1 cellular context compared by ENCODE assay signal in the genomic region with DNA sequence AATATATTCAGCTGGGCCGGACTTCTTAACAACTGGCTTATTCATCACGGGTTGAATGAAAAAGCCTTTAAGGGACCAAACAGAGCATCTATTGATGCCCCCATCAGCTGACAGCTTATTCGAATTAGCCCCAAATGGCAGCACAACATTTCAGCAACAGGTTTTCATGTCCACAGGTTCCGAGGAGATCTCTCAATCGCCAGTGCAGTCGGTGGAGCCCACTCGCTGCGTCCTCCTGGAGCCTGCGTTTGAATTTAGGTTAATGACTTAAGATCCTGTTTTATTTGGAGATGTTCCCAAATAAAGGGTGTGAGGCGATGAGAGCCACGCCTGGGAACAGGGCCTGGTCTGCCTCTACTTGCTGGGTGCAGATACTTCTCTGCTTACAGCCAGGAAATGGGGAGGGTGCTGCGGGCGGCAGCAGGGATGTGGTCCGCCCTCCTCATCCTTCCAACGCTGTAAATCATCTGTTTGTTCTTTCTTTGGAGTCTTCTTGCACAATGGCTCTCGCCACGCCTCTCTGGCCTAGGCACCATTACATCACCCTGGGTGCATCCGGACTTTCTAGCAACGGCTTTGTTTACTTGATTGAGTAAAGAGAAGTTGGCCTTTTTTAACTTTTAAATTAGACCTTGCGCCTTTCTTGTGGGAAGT.
TF ChIP-seq lines count a peak whose summit lies in the region.

No MANE protein-coding gene starts in this region.

TF ChIP-seq in HepG2, 621 proteins besides CTCF, POLR2A, EP300 and RAD21 (continued from another document):
- TF ChIP-seq STAT5B (CRISPR knock-in tag; IDR thresholded peaks at IDR 0.05) (0 out of 2 replicates have a peak, but pooled peaks have one; percentile 94), RNF2 (conservative IDR thresholded peaks at IDR 0.05; ENCODE audit: low read depth) (no peak), ZFP82 (CRISPR knock-in tag; IDR thresholded peaks at IDR 0.05; ENCODE audit: borderline replicate concordance) (no peak), ZNF501 (CRISPR knock-in tag; IDR thresholded peaks at IDR 0.05) (peak; percentile 89), YEATS4 (CRISPR knock-in tag; IDR thresholded peaks at IDR 0.05; ENCODE audit: borderline replicate concordance) (peak; percentile 98), ZFP37 (CRISPR knock-in tag; IDR thresholded peaks at IDR 0.05; ENCODE audit: borderline replicate concordance) (peak; percentile 98), ZBTB8A (CRISPR knock-in tag; IDR thresholded peaks at IDR 0.05; ENCODE audit: borderline replicate concordance, low read depth) (no peak), HNRNPL (IDR thresholded peaks at IDR 0.05; ENCODE audit: low read depth, low read length) (no peak), ZNF619 (CRISPR knock-in tag; IDR thresholded peaks at IDR 0.05) (no peak), TBX3 (IDR thresholded peaks at IDR 0.05; ENCODE audit: borderline replicate concordance) (peak; percentile 76; the same call in 1 of the 2 replicates), RARA (CRISPR knock-in tag; IDR thresholded peaks at IDR 0.05) (peak; percentile 99), ZSCAN29 (CRISPR knock-in tag; conservative IDR thresholded peaks at IDR 0.05) (peak; percentile 77; the same call in 1 of the 2 replicates), KLF13 (CRISPR knock-in tag; IDR thresholded peaks at IDR 0.05) (no peak), ZNF441 (CRISPR knock-in tag; IDR thresholded peaks at IDR 0.05; ENCODE audit: borderline replicate concordance) (peak; percentile 83; the same call in 1 of the 2 replicates)
- TF ChIP-seq, protein P1, sequence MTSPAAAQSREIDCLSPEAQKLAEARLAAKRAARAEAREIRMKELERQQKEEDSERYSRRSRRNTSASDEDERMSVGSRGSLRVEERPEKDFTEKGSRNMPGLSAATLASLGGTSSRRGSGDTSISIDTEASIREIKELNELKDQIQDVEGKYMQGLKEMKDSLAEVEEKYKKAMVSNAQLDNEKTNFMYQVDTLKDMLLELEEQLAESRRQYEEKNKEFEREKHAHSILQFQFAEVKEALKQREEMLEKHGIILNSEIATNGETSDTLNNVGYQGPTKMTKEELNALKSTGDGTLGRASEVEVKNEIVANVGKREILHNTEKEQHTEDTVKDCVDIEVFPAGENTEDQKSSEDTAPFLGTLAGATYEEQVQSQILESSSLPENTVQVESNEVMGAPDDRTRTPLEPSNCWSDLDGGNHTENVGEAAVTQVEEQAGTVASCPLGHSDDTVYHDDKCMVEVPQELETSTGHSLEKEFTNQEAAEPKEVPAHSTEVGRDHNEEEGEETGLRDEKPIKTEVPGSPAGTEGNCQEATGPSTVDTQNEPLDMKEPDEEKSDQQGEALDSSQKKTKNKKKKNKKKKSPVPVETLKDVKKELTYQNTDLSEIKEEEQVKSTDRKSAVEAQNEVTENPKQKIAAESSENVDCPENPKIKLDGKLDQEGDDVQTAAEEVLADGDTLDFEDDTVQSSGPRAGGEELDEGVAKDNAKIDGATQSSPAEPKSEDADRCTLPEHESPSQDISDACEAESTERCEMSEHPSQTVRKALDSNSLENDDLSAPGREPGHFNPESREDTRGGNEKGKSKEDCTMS (CRISPR knock-in tag; conservative IDR thresholded peaks at IDR 0.05) = no peak
- TF ChIP-seq, protein P2, sequence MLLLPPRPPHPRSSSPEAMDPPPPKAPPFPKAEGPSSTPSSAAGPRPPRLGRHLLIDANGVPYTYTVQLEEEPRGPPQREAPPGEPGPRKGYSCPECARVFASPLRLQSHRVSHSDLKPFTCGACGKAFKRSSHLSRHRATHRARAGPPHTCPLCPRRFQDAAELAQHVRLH (CRISPR knock-in tag; IDR thresholded peaks at IDR 0.05; ENCODE audit: borderline replicate concordance, low read depth) = peak; percentile 99
- TF ChIP-seq, protein P3, sequence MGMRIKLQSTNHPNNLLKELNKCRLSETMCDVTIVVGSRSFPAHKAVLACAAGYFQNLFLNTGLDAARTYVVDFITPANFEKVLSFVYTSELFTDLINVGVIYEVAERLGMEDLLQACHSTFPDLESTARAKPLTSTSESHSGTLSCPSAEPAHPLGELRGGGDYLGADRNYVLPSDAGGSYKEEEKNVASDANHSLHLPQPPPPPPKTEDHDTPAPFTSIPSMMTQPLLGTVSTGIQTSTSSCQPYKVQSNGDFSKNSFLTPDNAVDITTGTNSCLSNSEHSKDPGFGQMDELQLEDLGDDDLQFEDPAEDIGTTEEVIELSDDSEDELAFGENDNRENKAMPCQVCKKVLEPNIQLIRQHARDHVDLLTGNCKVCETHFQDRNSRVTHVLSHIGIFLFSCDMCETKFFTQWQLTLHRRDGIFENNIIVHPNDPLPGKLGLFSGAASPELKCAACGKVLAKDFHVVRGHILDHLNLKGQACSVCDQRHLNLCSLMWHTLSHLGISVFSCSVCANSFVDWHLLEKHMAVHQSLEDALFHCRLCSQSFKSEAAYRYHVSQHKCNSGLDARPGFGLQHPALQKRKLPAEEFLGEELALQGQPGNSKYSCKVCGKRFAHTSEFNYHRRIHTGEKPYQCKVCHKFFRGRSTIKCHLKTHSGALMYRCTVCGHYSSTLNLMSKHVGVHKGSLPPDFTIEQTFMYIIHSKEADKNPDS (CRISPR knock-in tag; IDR thresholded peaks at IDR 0.05) = no peak
- TF ChIP-seq, protein P4, sequence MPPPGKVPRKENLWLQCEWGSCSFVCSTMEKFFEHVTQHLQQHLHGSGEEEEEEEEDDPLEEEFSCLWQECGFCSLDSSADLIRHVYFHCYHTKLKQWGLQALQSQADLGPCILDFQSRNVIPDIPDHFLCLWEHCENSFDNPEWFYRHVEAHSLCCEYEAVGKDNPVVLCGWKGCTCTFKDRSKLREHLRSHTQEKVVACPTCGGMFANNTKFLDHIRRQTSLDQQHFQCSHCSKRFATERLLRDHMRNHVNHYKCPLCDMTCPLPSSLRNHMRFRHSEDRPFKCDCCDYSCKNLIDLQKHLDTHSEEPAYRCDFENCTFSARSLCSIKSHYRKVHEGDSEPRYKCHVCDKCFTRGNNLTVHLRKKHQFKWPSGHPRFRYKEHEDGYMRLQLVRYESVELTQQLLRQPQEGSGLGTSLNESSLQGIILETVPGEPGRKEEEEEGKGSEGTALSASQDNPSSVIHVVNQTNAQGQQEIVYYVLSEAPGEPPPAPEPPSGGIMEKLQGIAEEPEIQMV (CRISPR knock-in tag; IDR thresholded peaks at IDR 0.05; ENCODE audit: low read depth) = peak; percentile 93
- TF ChIP-seq, protein P5, sequence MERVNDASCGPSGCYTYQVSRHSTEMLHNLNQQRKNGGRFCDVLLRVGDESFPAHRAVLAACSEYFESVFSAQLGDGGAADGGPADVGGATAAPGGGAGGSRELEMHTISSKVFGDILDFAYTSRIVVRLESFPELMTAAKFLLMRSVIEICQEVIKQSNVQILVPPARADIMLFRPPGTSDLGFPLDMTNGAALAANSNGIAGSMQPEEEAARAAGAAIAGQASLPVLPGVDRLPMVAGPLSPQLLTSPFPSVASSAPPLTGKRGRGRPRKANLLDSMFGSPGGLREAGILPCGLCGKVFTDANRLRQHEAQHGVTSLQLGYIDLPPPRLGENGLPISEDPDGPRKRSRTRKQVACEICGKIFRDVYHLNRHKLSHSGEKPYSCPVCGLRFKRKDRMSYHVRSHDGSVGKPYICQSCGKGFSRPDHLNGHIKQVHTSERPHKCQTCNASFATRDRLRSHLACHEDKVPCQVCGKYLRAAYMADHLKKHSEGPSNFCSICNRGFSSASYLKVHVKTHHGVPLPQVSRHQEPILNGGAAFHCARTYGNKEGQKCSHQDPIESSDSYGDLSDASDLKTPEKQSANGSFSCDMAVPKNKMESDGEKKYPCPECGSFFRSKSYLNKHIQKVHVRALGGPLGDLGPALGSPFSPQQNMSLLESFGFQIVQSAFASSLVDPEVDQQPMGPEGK (CRISPR knock-in tag; IDR thresholded peaks at IDR 0.05) = peak; percentile 94
- TF ChIP-seq, protein P6, sequence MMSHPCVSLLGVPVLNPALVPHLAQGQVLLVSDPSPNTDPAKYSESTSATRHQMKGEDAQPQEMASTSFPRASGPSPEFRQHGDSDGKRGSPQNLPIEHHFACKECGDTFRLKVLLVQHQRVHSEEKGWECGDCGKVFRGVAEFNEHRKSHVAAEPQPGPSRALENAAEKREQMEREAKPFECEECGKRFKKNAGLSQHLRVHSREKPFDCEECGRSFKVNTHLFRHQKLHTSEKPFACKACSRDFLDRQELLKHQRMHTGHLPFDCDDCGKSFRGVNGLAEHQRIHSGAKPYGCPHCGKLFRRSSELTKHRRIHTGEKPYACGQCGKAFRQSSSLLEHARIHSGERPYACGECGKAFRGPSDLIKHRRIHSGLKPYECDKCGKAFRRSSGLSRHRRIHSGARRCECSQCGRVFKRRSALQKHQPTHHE (CRISPR knock-in tag; IDR thresholded peaks at IDR 0.05; ENCODE audit: borderline replicate concordance) = no peak; the same call in 1 of the 2 replicates
